8 cellular contexts compared by ENCODE assay signal in genomic region chr10:72694476-72695369, GRCh38. TPM values are rescaled to one million over a fixed set of nuclear protein-coding genes. Genes with fewer than 3 reads are reported as not detected.
A peak's percentile ranks its signal among the peaks of the same experiment; 100 is the strongest.
DNase-seq lines count a peak whose midpoint lies in the region; ATAC-seq, FAIRE-seq and TF ChIP-seq lines count a peak whose summit lies in the region.

No MANE protein-coding gene starts in this region.

- H3K9me3 ChIP-seq in BLaER1 treated with 17β-estradiol and CSF1 and Interleukin-3, amounts not matched to agents 10 nM and 100 nM (replicated peaks in 1 of 11), result peaks cover 0 to 7% (median 0%) of the 10 kb centered on the region in 11 experiments; a peak in 4 of 22 replicates
- H3K9me3 ChIP-seq in iPS-20b (ENCODE audit: insufficient read depth, low read depth, low read length) (no peaks in the 10 kb centered on the region), mucosa of descending colon (no peaks in the 10 kb centered on the region)

- FAIRE-seq in H54 (lab: Jason Lieb, UNC), result peak; percentile 92

- no peak for DNase-seq in H54 (ENCODE audit: insufficient read length, low spot score)
- peak; percentile 34 for DNase-seq in SW480 (ENCODE audit: low spot score)
- no peak for DNase-seq in mucosa of descending colon
- DNase-seq in NCI-H2171 treated with DMSO at 0.1 percent for 48 hours (lab: John Stamatoyannopoulos, UW), result no peak

- H3K27ac ChIP-seq in BLaER1 treated with 17β-estradiol and CSF1 and Interleukin-3, amounts not matched to agents 10 nM and 100 nM, result peak overlapping the region in 8 of 11 experiments; percentile 2 to 38 (median 20); a peak in 10 of 22 replicates
- no peak overlapping the region for H3K27ac ChIP-seq in iPS-20b (ENCODE audit: low read length)

- peaks cover 6 to 59% (median 28%) of the 10 kb centered on the region in 11 experiments; a peak in 15 of 22 replicates for H4K20me1 ChIP-seq in BLaER1 treated with 17β-estradiol and CSF1 and Interleukin-3, amounts not matched to agents 10 nM and 100 nM

- TF ChIP-seq POLR2A in H54 (IDR thresholded peaks at IDR 0.05; ENCODE audit: low read depth, low read length), result no peak

- H3K4me1 ChIP-seq in BLaER1 treated with 17β-estradiol and CSF1 and Interleukin-3, amounts not matched to agents 10 nM and 100 nM, result peaks cover 28 to 37% (median 34%) of the 10 kb centered on the region in 10 experiments
- H3K4me1 ChIP-seq in iPS-20b (ENCODE audit: insufficient read depth, low read length) (no peaks in the 10 kb centered on the region; the same call in none of the 2 replicates), mucosa of descending colon (ENCODE audit: low read depth) (peaks cover 20% of the 10 kb centered on the region)

- H3K36me3 ChIP-seq in BLaER1 treated with 17β-estradiol and CSF1 and Interleukin-3, amounts not matched to agents 10 nM and 100 nM, result no peaks in the 10 kb centered on the region
- H3K36me3 ChIP-seq in iPS-20b (ENCODE audit: insufficient read depth, low read depth, low read length), result no peaks in the 10 kb centered on the region
- no peaks in the 10 kb centered on the region for H3K36me3 ChIP-seq in mucosa of descending colon (ENCODE audit: low read depth)

- no peaks in the 10 kb centered on the region for H3K27me3 ChIP-seq in BLaER1 treated with 17β-estradiol and CSF1 and Interleukin-3, amounts not matched to agents 10 nM and 100 nM
- H3K27me3 ChIP-seq in iPS-20b (ENCODE audit: insufficient read depth, low read length), result no peaks in the 10 kb centered on the region

- peak overlapping the region; percentile 42 to 94 (median 90) for H3K4me2 ChIP-seq in BLaER1 treated with 17β-estradiol and CSF1 and Interleukin-3, amounts not matched to agents 10 nM and 100 nM

- H3K9ac ChIP-seq in BLaER1 treated with 17β-estradiol and CSF1 and Interleukin-3, amounts not matched to agents 10 nM and 100 nM, result peak overlapping the region in 7 of 11 experiments; percentile 0 to 20 (median 12); a peak in 7 of 22 replicates
- no peak overlapping the region for H3K9ac ChIP-seq in iPS-20b (ENCODE audit: low read depth, low read length)

- ATAC-seq in mucosa of descending colon (no peak), GM21576 (IDR thresholded peaks at IDR 0.05; ENCODE audit: unreplicated experiment) (no peak), GM18511 (IDR thresholded peaks at IDR 0.05; ENCODE audit: unreplicated experiment) (no peak)

- TF ChIP-seq CTCF in mucosa of descending colon (IDR thresholded peaks at IDR 0.05), result no peak

- intact Hi-C loops in mucosa of descending colon (cut with DNase I, micrococcal nuclease), result loop anchor here (10.0 kb wide), 1 partner anchor 140 kb away; no protein-coding TSS in a partner anchor

- no peak overlapping the region for H3K4me3 ChIP-seq in BLaER1 treated with 17β-estradiol and CSF1 and Interleukin-3, amounts not matched to agents 10 nM and 100 nM
- 0 out of 2 replicates have a peak overlapping the region, but pooled peaks have one; percentile 2 for H3K4me3 ChIP-seq in iPS-20b (ENCODE audit: low read length)
- H3K4me3 ChIP-seq in mucosa of descending colon, result no peak overlapping the region

RNA-seq across cellular contexts. Expression of gene MCU, which starts 2.8 kb away (rescaled TPM):
- total RNA-seq in mucosa of descending colon, result 10 to 100 TPM; 44.8 to 98.6 (median 89.0) TPM
